In genomic region chr11:6315811-6316425, GRCh38 we compare ENCODE assay signal across 9 cellular contexts. TPM values are rescaled to one million over a fixed set of nuclear protein-coding genes. Genes with fewer than 3 reads are reported as not detected.
DNase-seq lines count a peak whose midpoint lies in the region; ATAC-seq and TF ChIP-seq lines count a peak whose summit lies in the region.
"Had no signal": no experiment of that assay in that cellular context is flagged by ENCODE, and none has a peak within 500 bp of the region (broad histone marks: within the 10 kb centered on the region; RNA-seq: fewer than 3 reads in every experiment).

No MANE protein-coding gene starts in this region.

- H3K36me3 Mint-ChIP-seq in CD4-positive, alpha-beta memory T cell: no peaks in the 10 kb centered on the region

- POLR2A ChIA-PET in CD4-positive, alpha-beta memory T cell (lab: Charles Lee; ENCODE audit: partially characterized antibody): no interaction called here

- H3K4me1 ChIP-seq in CD4-positive, alpha-beta memory T cell (ENCODE audit: insufficient read depth, low read length): peaks cover 11% of the 10 kb centered on the region
- H3K4me1 ChIP-seq in foreskin keratinocyte (no peaks in the 10 kb centered on the region), ovary (ENCODE audit: insufficient read depth) (peaks cover 1% of the 10 kb centered on the region)

- WGBS in ovary, 3 donors: 1 to 2% (median 2%) methylated on average over 10 of the region's 10 CpGs

- ATAC-seq in GM18870 (IDR thresholded peaks at IDR 0.05; ENCODE audit: unreplicated experiment): peak; percentile 62
- peak; percentile 57 for ATAC-seq in HG03039 (IDR thresholded peaks at IDR 0.05; ENCODE audit: unreplicated experiment)
- ATAC-seq in foreskin keratinocyte: peak; percentile 43
- ATAC-seq in GM18520 (IDR thresholded peaks at IDR 0.05; ENCODE audit: unreplicated experiment): no peak

- H3K27ac ChIP-seq in CD4-positive, alpha-beta memory T cell (ENCODE audit: low read depth, low read length): no peak overlapping the region
- H3K27ac ChIP-seq in foreskin keratinocyte: no peak overlapping the region
- peak overlapping the region in 1 of 2 donors; percentile 0 for H3K27ac ChIP-seq in ovary

- H3K4me3 Mint-ChIP-seq in CD4-positive, alpha-beta memory T cell: peak overlapping the region in 1 of 8 donors; percentile 21

- H3K4me3 ChIP-seq in CD4-positive, alpha-beta memory T cell (ENCODE audit: low read length in 2 of 2): no peak overlapping the region
- no peak overlapping the region for H3K4me3 ChIP-seq in ovary

- TF ChIP-seq POLR2A in ovary (IDR thresholded peaks at IDR 0.05): no peak

- CTCF ChIA-PET in CD4-positive, alpha-beta memory T cell (lab: Charles Lee; ENCODE audit: partially characterized antibody): interaction anchor here (0.9 to 4.5 kb wide), 10 partner anchors 9 to 293 kb away, joined by 3 to 25 read pairs (median 6); no protein-coding TSS in a partner anchor

- TF ChIP-seq CTCF in foreskin keratinocyte (conservative IDR thresholded peaks at IDR 0.05) (peak; percentile 83), ovary (IDR thresholded peaks at IDR 0.05) (peak; percentile 65 to 76 (median 69))

- no peaks in the 10 kb centered on the region for H3K9me3 ChIP-seq in CD4-positive, alpha-beta memory T cell (ENCODE audit: control insufficient read depth in 1 of 2, low read length in 2 of 2)
- no peaks in the 10 kb centered on the region for H3K9me3 ChIP-seq in ovary

- peaks cover 12% of the 10 kb centered on the region for H3K27me3 ChIP-seq in CD4-positive, alpha-beta memory T cell (ENCODE audit: insufficient read depth, low read length)
- H3K27me3 ChIP-seq in foreskin keratinocyte (no peaks in the 10 kb centered on the region), ovary (no peaks in the 10 kb centered on the region)

- no peaks in the 10 kb centered on the region for H3K36me3 ChIP-seq in CD4-positive, alpha-beta memory T cell (ENCODE audit: insufficient read depth, low read length)
- H3K36me3 ChIP-seq in ovary: no peaks in the 10 kb centered on the region

- TF ChIP-seq EP300 in ovary (IDR thresholded peaks at IDR 0.05): no peak

- H3K9me3 Mint-ChIP-seq in CD4-positive, alpha-beta memory T cell: no peaks in the 10 kb centered on the region

- peak in 4 of 5 donors; percentile 9 to 12 (median 10) for DNase-seq in CD4-positive, alpha-beta memory T cell
- DNase-seq in NCI-H2196 treated with DMSO at 0.1 percent for 48 hours (lab: John Stamatoyannopoulos, UW; ENCODE audit: unreplicated experiment) (peak; percentile 14), foreskin keratinocyte (peak in 1 of 2 donors; percentile 37), ovary (peak; percentile 50 to 67 (median 67))
- peak; percentile 36 to 45 for DNase-seq in activated CD4-positive, alpha-beta T cell treated with anti-CD3 and anti-CD28 coated beads, Interleukin-2, amount 50 U/mL, for 48 hours

- peaks cover 3 to 18% (median 10%) of the 10 kb centered on the region in 4 donors for H3K4me1 Mint-ChIP-seq in CD4-positive, alpha-beta memory T cell

- peaks cover 34 to 36% of the 10 kb centered on the region in 2 donors for H3K27me3 Mint-ChIP-seq in CD4-positive, alpha-beta memory T cell

- intact Hi-C loops in CD4-positive, alpha-beta memory T cell (cut with micrococcal nuclease): loop anchor here (1.0 kb wide), 2 partner anchors 65 to 293 kb away; no protein-coding TSS in a partner anchor
- intact Hi-C loops in ovary (cut with DNase I): no loop called here

- no peak overlapping the region for H3K27ac Mint-ChIP-seq in CD4-positive, alpha-beta memory T cell

RNA-seq across cellular contexts. Expression of gene CAVIN3, which starts 4.4 kb away (rescaled TPM):
- total RNA-seq in CD4-positive, alpha-beta memory T cell: under 1 TPM in 1 of 2 experiments, not detected in 1; 0.36 TPM
- under 1 TPM in 1 of 2 donors, not detected in 1; 0.70 TPM for polyA plus RNA-seq in CD4-positive, alpha-beta memory T cell
- 121 and 173 TPM in 2 replicates for total RNA-seq in foreskin keratinocyte
- 165 and 222 TPM in 2 replicates for polyA plus RNA-seq in foreskin keratinocyte
- 100 to 1,000 TPM in 1 of 7 donors, 10 to 100 TPM in 6; 43.3 to 119 (median 70.3) TPM for total RNA-seq in ovary
- polyA plus RNA-seq in ovary: 10 to 100 TPM; 36.7 to 61.2 TPM

RNA-seq across cellular contexts. Expression of gene CCKBR, which starts 56.3 kb away (rescaled TPM):
- not detected for total RNA-seq in CD4-positive, alpha-beta memory T cell
- not detected for polyA plus RNA-seq in CD4-positive, alpha-beta memory T cell
- total RNA-seq in foreskin keratinocyte (not detected in 2 replicates), ovary (1 to 10 TPM in 1 of 7 donors, under 1 TPM in 2, not detected in 4; 0.42 to 4.3 (median 0.80) TPM)
- polyA plus RNA-seq in foreskin keratinocyte (not detected in 2 replicates), ovary (1 to 10 TPM in 1 of 2 donors, under 1 TPM in 1; 0.35 to 8.1 TPM)
- total RNA-seq: T-helper 2 cell treated with Interferon-gamma antibody and Interleukin-4, amounts not matched to agents 100 ng/mL and 5 ng/mL, for 36 hours had no signal

Comparison
In these comparisons a context has a peak if more than half of its experiments do, and no peak if none do; other contexts are left out.
1. RNA of gene CAVIN3, which starts 4.4 kb away (total RNA-seq): 121 to 173 TPM in foreskin keratinocyte and 43.3 to 119 TPM in ovary; 0.36 TPM in CD4-positive, alpha-beta memory T cell; every median in the first group is over 10 times any median in the second.